In the genomic region with DNA sequence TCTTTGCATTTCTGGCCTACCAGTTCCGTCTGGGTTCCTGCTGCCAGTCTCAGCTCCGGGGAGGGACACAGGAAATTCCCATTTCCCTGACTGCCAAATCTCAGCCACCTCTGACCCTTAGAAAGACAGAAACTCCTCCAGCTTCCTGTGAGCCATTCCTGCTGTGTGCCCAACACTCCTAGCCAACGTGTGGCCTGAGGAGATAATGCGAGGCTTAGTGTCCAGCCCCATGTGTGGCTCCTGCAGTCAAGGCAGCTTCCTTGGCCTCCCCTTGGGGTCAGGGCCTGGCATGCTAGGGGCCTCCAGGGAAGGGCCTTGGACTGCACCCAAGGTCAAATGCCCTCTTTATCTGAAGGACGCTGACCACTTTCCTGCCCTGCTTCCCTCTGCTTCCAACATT, we compare ENCODE assay signal across 12 cellular contexts. TPM values are rescaled to one million over a fixed set of nuclear protein-coding genes. Genes with fewer than 3 reads are reported as not detected.
"Had no signal": no experiment of that assay in that cellular context is flagged by ENCODE, and none has a peak within 500 bp of the region (broad histone marks: within the 10 kb centered on the region; RNA-seq: fewer than 3 reads in every experiment).

No MANE protein-coding gene starts in this region.

- ATAC-seq: left colon, psoas muscle had no signal

- H3K9me3 ChIP-seq: esophagus muscularis mucosa, psoas muscle, stomach had no signal

- H3K4me1 ChIP-seq: psoas muscle had no signal

- H3K4me3 ChIP-seq: esophagus muscularis mucosa, psoas muscle, stomach had no signal

- H3K36me3 ChIP-seq: esophagus muscularis mucosa, stomach had no signal

- DNase-seq: activated CD4-positive, alpha-beta T cell treated with anti-CD3 and anti-CD28 coated beads, Interleukin-2, amount 10 ng/mL, durations not matched to agents 7 days and 5 days; activated CD4-positive, CD25-positive, alpha-beta regulatory T cell; activated naive CD4-positive, alpha-beta T cell treated with anti-CD3 and anti-CD28 coated beads, Interleukin-2, amount 50 U/mL, for 16 hours; foreskin fibroblast; immature natural killer cell; left colon; mesenchymal stem cell; psoas muscle; stimulated activated CD4-positive, alpha-beta T cell treated with anti-CD3 and anti-CD28 coated beads, Interleukin-4, amount 100 ng/mL, for 1 hour; stomach; T-helper 9 cell had no signal

- H3K27ac ChIP-seq: esophagus muscularis mucosa, psoas muscle, stomach had no signal

RNA-seq across cellular contexts. Expression of gene MAFB, which starts 45.1 kb away (rescaled TPM):
- total RNA-seq: activated CD4-positive, alpha-beta T cell treated with anti-CD3 and anti-CD28 coated beads, Interleukin-2, amount 10 ng/mL, durations not matched to agents 7 days and 5 days had no signal
